17 cellular contexts compared by ENCODE assay signal in genomic region chr3:30145281-30145680, GRCh38.
A peak's percentile ranks its signal among the peaks of the same experiment; 100 is the strongest.
DNase-seq lines count a peak whose midpoint lies in the region; TF ChIP-seq lines count a peak whose summit lies in the region.
"Had no signal": no experiment of that assay in that cellular context is flagged by ENCODE, and none has a peak within 500 bp of the region (broad histone marks: within the 10 kb centered on the region; RNA-seq: fewer than 3 reads in every experiment).

No MANE protein-coding gene starts in this region.

- intact Hi-C loops in dorsolateral prefrontal cortex (cut with DNase I) = no loop called here

- H3K27ac ChIP-seq in dorsolateral prefrontal cortex = no peak overlapping the region
- H3K27ac ChIP-seq: BLaER1 treated with 17β-estradiol and CSF1 and Interleukin-3, amounts not matched to agents 10 nM and 100 nM had no signal

- H3K27me3 ChIP-seq in dorsolateral prefrontal cortex = no peaks in the 10 kb centered on the region
- H3K27me3 ChIP-seq: BLaER1 treated with 17β-estradiol and CSF1 and Interleukin-3, amounts not matched to agents 10 nM and 100 nM had no signal

- TF ChIP-seq CTCF in AG10803 (conservative IDR thresholded peaks at IDR 0.05; ENCODE audit: low read length) (no peak), epithelial cell of esophagus (IDR thresholded peaks at IDR 0.05; ENCODE audit: insufficient read depth, low read depth, low read length, missing control alignments) (no peak), dorsolateral prefrontal cortex (IDR thresholded peaks at IDR 0.05 in 54 of 56, conservative IDR thresholded peaks at IDR 0.05 in 2 of 56; ENCODE audit: low read depth in 1 of 56, partially characterized antibody in 56 of 56) (no peak)

- H3K4me3 ChIP-seq in AG10803 (ENCODE audit: low read length) (no peak overlapping the region), epithelial cell of esophagus (ENCODE audit: low read length) (no peak overlapping the region), dorsolateral prefrontal cortex (no peak overlapping the region)
- H3K4me3 ChIP-seq: BLaER1 treated with 17β-estradiol and CSF1 and Interleukin-3, amounts not matched to agents 10 nM and 100 nM; K562 had no signal

- DNase-seq in AG10803 (ENCODE audit: low read depth) (peak; percentile 12), DMS 273 treated with DMSO at 0.1 percent for 48 hours (lab: John Stamatoyannopoulos, UW) (peak; percentile 45), NCI-H446 (lab: John Stamatoyannopoulos, UW) (peak; percentile 61 to 92), epithelial cell of esophagus (ENCODE audit: low read depth) (peak; percentile 57), NCI-H2196 treated with DMSO at 0.1 percent for 48 hours (lab: John Stamatoyannopoulos, UW; ENCODE audit: unreplicated experiment) (no peak), dermis blood vessel endothelial cell (no peak), UCSD-AML1 (lab: John Stamatoyannopoulos, UW; ENCODE audit: unreplicated experiment) (no peak), dorsolateral prefrontal cortex (no peak)
- DNase-seq: CD4-positive, alpha-beta memory T cell; DMS53; GF-D8; NCI-H1105; NCI-H146; NCI-H2029; NK-92 treated with Interleukin-12 subunit alpha and Interleukin-12 subunit beta, amount 100 ng/mL, for 24 hours had no signal

Comparison
In these comparisons a context has a peak if more than half of its experiments do, and no peak if none do; other contexts are left out.
1. DNase-seq: peak in AG10803 (single experiment), DMS 273 treated with DMSO at 0.1 percent for 48 hours (single experiment), NCI-H446 (2 of 2) and epithelial cell of esophagus (single experiment); none in NCI-H2196 treated with DMSO at 0.1 percent for 48 hours (single experiment), dermis blood vessel endothelial cell (single experiment), UCSD-AML1 (single experiment) and dorsolateral prefrontal cortex (0 of 10).